ENCODE assay signal across 11 cellular contexts in the genomic region with DNA sequence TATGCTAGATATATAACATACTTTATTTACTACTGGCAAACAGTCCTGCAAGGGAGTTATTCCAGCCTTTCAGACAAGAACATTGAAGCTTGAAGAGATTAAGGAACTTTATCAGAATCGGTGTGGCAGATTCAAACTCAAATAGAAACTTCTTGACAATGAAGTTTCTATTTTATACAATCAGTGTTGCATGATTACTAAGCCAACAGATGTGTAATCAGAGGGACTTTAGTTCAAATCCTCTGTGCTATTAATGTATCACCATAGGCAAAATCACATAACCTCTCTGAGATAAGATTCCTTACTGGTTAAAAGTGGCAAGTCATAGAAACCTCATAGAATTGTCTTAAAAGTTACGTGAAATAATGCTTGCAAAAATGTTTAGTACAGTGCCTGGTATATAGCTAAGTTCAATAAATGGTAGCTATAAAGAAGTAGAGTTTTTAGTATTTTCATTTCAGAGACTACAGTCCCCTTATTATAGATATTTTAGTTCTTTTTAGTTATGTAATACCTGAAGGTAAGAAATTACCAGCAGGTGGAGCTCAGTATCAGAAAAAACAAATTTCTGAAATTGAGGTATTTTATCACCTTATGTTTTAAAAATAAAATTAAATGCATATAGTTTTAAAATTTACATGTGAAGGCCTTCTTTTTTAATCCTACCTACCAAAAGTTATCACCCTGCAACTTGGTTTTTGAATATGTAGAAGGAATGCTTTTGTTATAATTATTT.
A peak's percentile ranks its signal among the peaks of the same experiment; 100 is the strongest.
DNase-seq lines count a peak whose midpoint lies in the region; TF ChIP-seq lines count a peak whose summit lies in the region.
"Had no signal": no experiment of that assay in that cellular context is flagged by ENCODE, and none has a peak within 500 bp of the region (broad histone marks: within the 10 kb centered on the region; RNA-seq: fewer than 3 reads in every experiment).

No MANE protein-coding gene starts in this region.

- H3K4me3 ChIP-seq in left ventricle myocardium inferior (no peak overlapping the region), right atrium auricular region (no peak overlapping the region), NB4 (ENCODE audit: low read depth, low read length) (no peak overlapping the region), esophagus muscularis mucosa (no peak overlapping the region), vagina (no peak overlapping the region), neuronal stem cell (ENCODE audit: low read length in 2 of 2) (no peak overlapping the region)
- H3K4me3 ChIP-seq: ascending aorta, tibial nerve had no signal

- no peak overlapping the region for H2BK15ac ChIP-seq in neuronal stem cell (ENCODE audit: low read length)

- no peak overlapping the region for H2BK5ac ChIP-seq in neuronal stem cell (ENCODE audit: low read length)

- TF ChIP-seq POLR2A in NB4 (IDR thresholded peaks at IDR 0.05; ENCODE audit: extremely low read depth, insufficient read length) = no peak
- no peak for TF ChIP-seq POLR2A in esophagus muscularis mucosa (IDR thresholded peaks at IDR 0.05; ENCODE audit: low read depth)
- TF ChIP-seq POLR2A in vagina (IDR thresholded peaks at IDR 0.05) = no peak

- no peak overlapping the region for H2BK12ac ChIP-seq in neuronal stem cell (ENCODE audit: low read length)

- no peak overlapping the region for H2AFZ ChIP-seq in neuronal stem cell (ENCODE audit: low read length)

- H3K18ac ChIP-seq in neuronal stem cell (ENCODE audit: low read length) = no peak overlapping the region

- H3K9ac ChIP-seq in neuronal stem cell (ENCODE audit: low read depth, low read length, poor library complexity) = no peak overlapping the region

- no peak overlapping the region for H4K91ac ChIP-seq in neuronal stem cell (ENCODE audit: low read depth, low read length, poor library complexity)

- H2BK120ac ChIP-seq in neuronal stem cell (ENCODE audit: low read depth, low read length) = no peak overlapping the region

- H3K23ac ChIP-seq in neuronal stem cell (ENCODE audit: low read depth, low read length, poor library complexity) = no peak overlapping the region

- H3K4me1 ChIP-seq in left ventricle myocardium inferior = peaks cover 3% of the 10 kb centered on the region
- H3K4me1 ChIP-seq in right atrium auricular region = no peaks in the 10 kb centered on the region
- H3K4me1 ChIP-seq in esophagus muscularis mucosa = peaks cover 0 to 3% (median 0%) of the 10 kb centered on the region in 4 donors
- no peaks in the 10 kb centered on the region for H3K4me1 ChIP-seq in vagina
- H3K4me1 ChIP-seq in neuronal stem cell (ENCODE audit: control insufficient read depth in 2 of 2, insufficient read depth in 1 of 2, low read depth in 1 of 2, low read length in 2 of 2) = no peaks in the 10 kb centered on the region
- H3K4me1 ChIP-seq: ascending aorta, tibial nerve had no signal

- H4K8ac ChIP-seq in neuronal stem cell (ENCODE audit: low read depth, low read length) = no peak overlapping the region

- H3K9me3 ChIP-seq in left ventricle myocardium inferior (replicated peaks) = no peaks in the 10 kb centered on the region
- H3K9me3 ChIP-seq in right atrium auricular region = no peaks in the 10 kb centered on the region
- H3K9me3 ChIP-seq in esophagus muscularis mucosa = no peaks in the 10 kb centered on the region
- H3K9me3 ChIP-seq in vagina = no peaks in the 10 kb centered on the region
- no peaks in the 10 kb centered on the region for H3K9me3 ChIP-seq in neuronal stem cell (replicated peaks in 1 of 2; ENCODE audit: control insufficient read depth in 2 of 2, insufficient read depth in 1 of 2, low read depth in 1 of 2, low read length in 2 of 2)
- H3K9me3 ChIP-seq: ascending aorta, tibial nerve had no signal

- H3K27me3 ChIP-seq in left ventricle myocardium inferior (ENCODE audit: low read depth) = no peaks in the 10 kb centered on the region
- H3K27me3 ChIP-seq in right atrium auricular region = no peaks in the 10 kb centered on the region
- H3K27me3 ChIP-seq in esophagus muscularis mucosa = no peaks in the 10 kb centered on the region
- H3K27me3 ChIP-seq in vagina = no peaks in the 10 kb centered on the region
- H3K27me3 ChIP-seq in neuronal stem cell (ENCODE audit: control insufficient read depth in 3 of 3, insufficient read depth in 3 of 3, low read depth in 1 of 3, low read length in 3 of 3) = no peaks in the 10 kb centered on the region
- H3K27me3 ChIP-seq: ascending aorta, tibial nerve had no signal

- DNase-seq in left ventricle myocardium inferior = no peak
- no peak for DNase-seq in right atrium auricular region (ENCODE audit: low spot score)
- DNase-seq in NB4 (ENCODE audit: low read depth) = peak; percentile 4
- DNase-seq in esophagus muscularis mucosa (ENCODE audit: extremely low spot score) = no peak
- no peak for DNase-seq in stimulated activated CD8-positive, alpha-beta memory T cell treated with anti-CD3 and anti-CD28 coated beads, Interleukin-4, amount 100 ng/mL, for 48 hours
- DNase-seq in vagina (ENCODE audit: extremely low spot score in 2 of 2) = no peak
- DNase-seq in AG08395 (ENCODE audit: low spot score) = no peak
- no peak for DNase-seq in neuronal stem cell (ENCODE audit: low spot score)
- DNase-seq: activated CD4-positive, alpha-beta T cell treated with anti-CD3 and anti-CD28 coated beads, Interleukin-2, amount 50 U/mL, for 4 hours had no signal

- peak; percentile 34 for TF ChIP-seq CTCF in left ventricle myocardium inferior (IDR thresholded peaks at IDR 0.05; ENCODE audit: borderline replicate concordance)
- TF ChIP-seq CTCF in right atrium auricular region (IDR thresholded peaks at IDR 0.05) = peak in 1 of 2 donors; percentile 32
- no peak for TF ChIP-seq CTCF in NB4 (IDR thresholded peaks at IDR 0.05; ENCODE audit: low read depth, low read length)
- peak in 2 of 3 experiments; percentile 41 to 42 for TF ChIP-seq CTCF in esophagus muscularis mucosa (IDR thresholded peaks at IDR 0.05)
- no peak for TF ChIP-seq CTCF in vagina (IDR thresholded peaks at IDR 0.05)

- H2AK5ac ChIP-seq in neuronal stem cell (ENCODE audit: low read depth, low read length) = no peak overlapping the region

- no peak for TF ChIP-seq EP300 in esophagus muscularis mucosa (IDR thresholded peaks at IDR 0.05)

- H3K4ac ChIP-seq in neuronal stem cell (ENCODE audit: low read length) = no peak overlapping the region

- no peaks in the 10 kb centered on the region for H3K36me3 ChIP-seq in left ventricle myocardium inferior
- no peaks in the 10 kb centered on the region for H3K36me3 ChIP-seq in right atrium auricular region
- H3K36me3 ChIP-seq in esophagus muscularis mucosa = no peaks in the 10 kb centered on the region
- H3K36me3 ChIP-seq in vagina = no peaks in the 10 kb centered on the region
- no peaks in the 10 kb centered on the region for H3K36me3 ChIP-seq in neuronal stem cell (replicated peaks in 1 of 2; ENCODE audit: control insufficient read depth in 2 of 2, insufficient read depth in 2 of 2, low read length in 2 of 2)
- H3K36me3 ChIP-seq: ascending aorta, tibial nerve had no signal

- H3K27ac ChIP-seq in left ventricle myocardium inferior (replicated peaks) (no peak overlapping the region), right atrium auricular region (no peak overlapping the region), esophagus muscularis mucosa (replicated peaks in 1 of 4) (no peak overlapping the region), vagina (no peak overlapping the region), neuronal stem cell (replicated peaks; ENCODE audit: low read length) (no peak overlapping the region)
- H3K27ac ChIP-seq: ascending aorta, tibial nerve had no signal

- intact Hi-C loops in left ventricle myocardium inferior (cut with micrococcal nuclease) = no loop called here
- intact Hi-C loops in esophagus muscularis mucosa (cut with DNase I) = no loop called here
- intact Hi-C loops in vagina (cut with DNase I) = loop anchor here (10.0 kb wide), 1 partner anchor 915 kb away; no protein-coding TSS in a partner anchor

- WGBS in esophagus muscularis mucosa = 87% methylated on average over 2 of the region's 2 CpGs
- WGBS in neuronal stem cell (ENCODE audit: extremely low coverage in 2 of 2, insufficient read length in 2 of 2, insufficient replicate concordance in 1 of 2), 2 donors = no CpG with 5 or more reads among the region's 2 CpGs

- no peak overlapping the region for H3K4me2 ChIP-seq in neuronal stem cell (ENCODE audit: insufficient read depth, low read length, poor library complexity, severe bottlenecking)

- H3K14ac ChIP-seq in neuronal stem cell (ENCODE audit: low read length) = no peak overlapping the region

- no peaks in the 10 kb centered on the region for H3K79me1 ChIP-seq in neuronal stem cell (ENCODE audit: low read depth, low read length)

Comparison
In these comparisons a context has a peak if more than half of its experiments do, and no peak if none do; other contexts are left out.
1. CTCF ChIP-seq: peak in left ventricle myocardium inferior (single experiment) and esophagus muscularis mucosa (2 of 3); none in NB4 (single experiment) and vagina (0 of 3).